ENCODE assay signal across 1 cellular context in genomic region chr12:94867066-94867855, GRCh38.
TF ChIP-seq lines count a peak whose summit lies in the region.

No MANE protein-coding gene starts in this region.

TF ChIP-seq in GM23338, 12 proteins besides CTCF, POLR2A, EP300 and RAD21 (continued from another document):
- TF ChIP-seq ZNF462 (CRISPR knock-in tag; IDR thresholded peaks at IDR 0.05) (no peak), POLR2AphosphoS5 (IDR thresholded peaks at IDR 0.05; ENCODE audit: low read depth) (no peak), JUNB (IDR thresholded peaks at IDR 0.05; ENCODE audit: unreplicated experiment) (no peak), ETS1 (IDR thresholded peaks at IDR 0.05) (no peak), EZH2phosphoT487 (IDR thresholded peaks at IDR 0.05; ENCODE audit: unreplicated experiment) (no peak), ZNF114 (CRISPR knock-in tag; IDR thresholded peaks at IDR 0.05) (no peak), NANOG (IDR thresholded peaks at IDR 0.05; ENCODE audit: borderline replicate concordance) (no peak), ZNF331 (CRISPR knock-in tag; IDR thresholded peaks at IDR 0.05; ENCODE audit: low read depth) (no peak), REST (IDR thresholded peaks at IDR 0.05; ENCODE audit: unreplicated experiment) (no peak), CREB1 (CRISPR knock-in tag; IDR thresholded peaks at IDR 0.05; ENCODE audit: low read depth) (no peak), EZH2 (IDR thresholded peaks at IDR 0.05; ENCODE audit: low read depth, unreplicated experiment) (no peak)
TF ChIP-seq in GM23338: peak in this region for 0.
